Comparison of ENCODE assay signal across 8 cellular contexts in genomic region chr16:87550510-87550961, GRCh38. TPM values are rescaled to one million over a fixed set of nuclear protein-coding genes. Genes with fewer than 3 reads are reported as not detected.
DNase-seq lines count a peak whose midpoint lies in the region; ATAC-seq and TF ChIP-seq lines count a peak whose summit lies in the region.

No MANE protein-coding gene starts in this region.

- POLR2A ChIA-PET in BJ (lab: Charles Lee), result no interaction called here

- 68% methylated on average over 10 of the region's 28 CpGs; no CpG with 5 or more reads in 1 of the 2 donors for WGBS in esophagus squamous epithelium, 2 donors

- peaks cover 15% of the 10 kb centered on the region for H3K27me3 Mint-ChIP-seq in progenitor cell of endocrine pancreas

- intact Hi-C loops in esophagus squamous epithelium (cut with DNase I), result no loop called here

- no peak for ATAC-seq in GM18873 (IDR thresholded peaks at IDR 0.05; ENCODE audit: low FRiP score, unreplicated experiment)

- H3K4me3 ChIP-seq in BJ (ENCODE audit: low read depth, low read length) (no peak overlapping the region), KMS-11 (IDR thresholded peaks at IDR 0.05; ENCODE audit: insufficient read depth, low read depth, low read length) (no peak overlapping the region), esophagus squamous epithelium (no peak overlapping the region)

- H3K4me1 ChIP-seq in KMS-11 (ENCODE audit: low read depth, poor library complexity, severe bottlenecking) (no peaks in the 10 kb centered on the region), esophagus squamous epithelium (peaks cover 0 to 8% (median 0%) of the 10 kb centered on the region in 3 donors)

- H3K27ac ChIP-seq in KMS-11 (no peak overlapping the region), esophagus squamous epithelium (no peak overlapping the region)

- H3K36me3 ChIP-seq in BJ (ENCODE audit: control insufficient read depth, insufficient read depth, low read length) (no peaks in the 10 kb centered on the region), KMS-11 (ENCODE audit: insufficient read depth) (no peaks in the 10 kb centered on the region), esophagus squamous epithelium (no peaks in the 10 kb centered on the region)

- no peak for DNase-seq in BJ (ENCODE audit: low read depth)
- DNase-seq in activated T-cell treated with anti-CD3 and anti-CD28 coated beads for 1 hour (ENCODE audit: low read depth), result peak; percentile 57
- no peak for DNase-seq in esophagus squamous epithelium (lab: John Stamatoyannopoulos, UW)
- peak; percentile 39 for DNase-seq in progenitor cell of endocrine pancreas (ENCODE audit: low spot score, unreplicated experiment)
- no peak for DNase-seq in GDM1 (lab: John Stamatoyannopoulos, UW)
- DNase-seq in superior temporal gyrus (ENCODE audit: extremely low spot score), result no peak

- peaks cover 9% of the 10 kb centered on the region for H3K9me3 Mint-ChIP-seq in progenitor cell of endocrine pancreas (ENCODE audit: low read depth)

- no peaks in the 10 kb centered on the region for H4K20me1 ChIP-seq in KMS-11 (ENCODE audit: insufficient read depth)

- H2AFZ ChIP-seq in KMS-11 (ENCODE audit: low read depth), result no peak overlapping the region

- no peak overlapping the region for H3K27ac Mint-ChIP-seq in progenitor cell of endocrine pancreas

- H3K27me3 ChIP-seq in BJ (ENCODE audit: control insufficient read depth, insufficient read depth, low read length) (peaks cover 12% of the 10 kb centered on the region), KMS-11 (ENCODE audit: insufficient read depth, low read depth) (peaks cover 60% of the 10 kb centered on the region), esophagus squamous epithelium (peaks cover 0 to 24% (median 0%) of the 10 kb centered on the region in 4 donors)

- CTCF ChIA-PET in BJ (lab: Yijun Ruan, JAX), result interaction anchor here (1.1 to 2.8 kb wide), 10 partner anchors 8 to 143 kb away, joined by 3 to 14 read pairs (median 4); no protein-coding TSS in a partner anchor

- no peaks in the 10 kb centered on the region for H3K4me1 Mint-ChIP-seq in progenitor cell of endocrine pancreas (ENCODE audit: low read depth)

- H3K36me3 Mint-ChIP-seq in progenitor cell of endocrine pancreas (ENCODE audit: insufficient read depth), result no peaks in the 10 kb centered on the region

- no peak for TF ChIP-seq POLR2A in esophagus squamous epithelium (IDR thresholded peaks at IDR 0.05)

- TF ChIP-seq CTCF in BJ (IDR thresholded peaks at IDR 0.05; ENCODE audit: insufficient read depth, low read depth, low read length) (peak; percentile 98), KMS-11 (conservative IDR thresholded peaks at IDR 0.05; ENCODE audit: low read depth, low read length) (peak; percentile 85), esophagus squamous epithelium (IDR thresholded peaks at IDR 0.05) (peak; percentile 80 to 93 (median 81)), progenitor cell of endocrine pancreas (IDR thresholded peaks at IDR 0.05; ENCODE audit: unreplicated experiment) (peak; percentile 83)

- no peak overlapping the region for H3K9ac ChIP-seq in KMS-11

- peaks cover 0 to 7% (median 0%) of the 10 kb centered on the region in 3 donors for H3K9me3 ChIP-seq in esophagus squamous epithelium

- no peak overlapping the region for H3K4me2 ChIP-seq in KMS-11

- no peaks in the 10 kb centered on the region for H3K79me2 ChIP-seq in KMS-11 (ENCODE audit: insufficient read depth, low read depth)

- no peak overlapping the region for H3K4me3 Mint-ChIP-seq in progenitor cell of endocrine pancreas (ENCODE audit: low read depth)

RNA-seq across cellular contexts. Expression of gene JPH3, which starts 51.8 kb away (rescaled TPM):
- polyA plus RNA-seq in BJ (2011; rRNA removed), result not detected in 2 replicates
- polyA minus RNA-seq in BJ (2011; rRNA and poly(A)+ RNA removed), result not detected in 2 replicates
- under 1 TPM in 3 of 4 donors, not detected in 1; 0.29 to 0.76 (median 0.45) TPM for total RNA-seq in esophagus squamous epithelium
- total RNA-seq in progenitor cell of endocrine pancreas, result 23.1 and 26.4 TPM in 2 replicates

RNA-seq across cellular contexts. Expression of gene ZCCHC14, which starts 57.7 kb away (rescaled TPM):
- polyA plus RNA-seq in BJ (2011; rRNA removed), result 2.4 and 2.7 TPM in 2 replicates
- 5.4 and 6.6 TPM in 2 replicates for polyA minus RNA-seq in BJ (2011; rRNA and poly(A)+ RNA removed)
- total RNA-seq in esophagus squamous epithelium (10 to 100 TPM in 3 of 4 donors, 1 to 10 TPM in 1; 8.3 to 19.6 (median 14.7) TPM), progenitor cell of endocrine pancreas (40.5 and 42.4 TPM in 2 replicates)

Comparison
In these comparisons a context has a peak if more than half of its experiments do, and no peak if none do; other contexts are left out.
1. DNase-seq: peak in activated T-cell treated with anti-CD3 and anti-CD28 coated beads for 1 hour (single experiment) and progenitor cell of endocrine pancreas (single experiment); none in BJ (single experiment), esophagus squamous epithelium (single experiment), GDM1 (single experiment) and superior temporal gyrus (single experiment).
2. RNA of gene JPH3, which starts 51.8 kb away (total RNA-seq): 23.1 to 26.4 TPM in progenitor cell of endocrine pancreas; 0.29 to 0.76 TPM in esophagus squamous epithelium; every median in the first group is over 10 times any median in the second.
3. Peak in every context shown above with its lines, with median percentiles within 50 percentile points of each other: CTCF ChIP-seq.